12 cellular contexts compared by ENCODE assay signal in genomic region chr12:108637631-108638030, GRCh38. TPM values are rescaled to one million over a fixed set of nuclear protein-coding genes. Genes with fewer than 3 reads are reported as not detected.
DNase-seq lines count a peak whose midpoint lies in the region; ATAC-seq and TF ChIP-seq lines count a peak whose summit lies in the region.
"Had no signal": no experiment of that assay in that cellular context is flagged by ENCODE, and none has a peak within 500 bp of the region (broad histone marks: within the 10 kb centered on the region; RNA-seq: fewer than 3 reads in every experiment).

No MANE protein-coding gene starts in this region.

- TF ChIP-seq CTCF in CD8-positive, alpha-beta T cell (IDR thresholded peaks at IDR 0.05): no peak
- TF ChIP-seq CTCF in KMS-11 (conservative IDR thresholded peaks at IDR 0.05; ENCODE audit: low read depth, low read length) (no peak), neural crest cell (conservative IDR thresholded peaks at IDR 0.05) (no peak)

- POLR2A ChIA-PET in CD8-positive, alpha-beta T cell (lab: Charles Lee): interaction anchor here (1.1 kb wide), 1 partner anchor 220 kb away, joined by 3 read pairs; the partner anchor contains the start of gene SSH1

- H3K36me3 ChIP-seq in CD8-positive, alpha-beta T cell (ENCODE audit: insufficient read depth, low read length): no peaks in the 10 kb centered on the region
- H3K36me3 ChIP-seq in KMS-11 (ENCODE audit: insufficient read depth) (no peaks in the 10 kb centered on the region), ectodermal cell (ENCODE audit: control insufficient read depth, insufficient read depth, low read length) (no peaks in the 10 kb centered on the region)

- H3K4me2 ChIP-seq in KMS-11: peak overlapping the region; percentile 94

- H3K79me2 ChIP-seq in KMS-11 (ENCODE audit: insufficient read depth, low read depth): peaks cover 14% of the 10 kb centered on the region

- H4K20me1 ChIP-seq in KMS-11 (ENCODE audit: insufficient read depth): no peaks in the 10 kb centered on the region

- CTCF ChIA-PET in CD8-positive, alpha-beta T cell (lab: Charles Lee): interaction anchor here (10.6 to 15.9 kb wide), 4 partner anchors 12 to 73 kb away, joined by 79 to 281 read pairs (median 135); partner anchors contain the start of genes ISCU and SART3

- H3K27ac Mint-ChIP-seq in CD8-positive, alpha-beta T cell: peak overlapping the region; percentile 77
- H3K27ac Mint-ChIP-seq in neural crest cell (ENCODE audit: unreplicated experiment): peak overlapping the region; percentile 81

- peak overlapping the region; percentile 92; the same call in 1 of the 2 replicates for H3K9ac ChIP-seq in KMS-11

- intact Hi-C loops in CD8-positive, alpha-beta T cell (cut with DNase I, micrococcal nuclease): loop anchor here in 1 of 2 experiments (10.0 kb wide), 2 partner anchors 97 to 457 kb away; partner anchors contain the start of genes ALKBH2, CORO1C and UNG

- H3K4me1 Mint-ChIP-seq in CD8-positive, alpha-beta T cell (ENCODE audit: low read depth): peaks cover 49% of the 10 kb centered on the region
- peaks cover 62% of the 10 kb centered on the region for H3K4me1 Mint-ChIP-seq in neural crest cell

- H3K27me3 Mint-ChIP-seq in CD8-positive, alpha-beta T cell (ENCODE audit: low read depth): no peaks in the 10 kb centered on the region
- H3K27me3 Mint-ChIP-seq in neural crest cell (ENCODE audit: low read depth): peaks cover 3% of the 10 kb centered on the region

- H3K9me3 Mint-ChIP-seq in CD8-positive, alpha-beta T cell: no peaks in the 10 kb centered on the region
- H3K9me3 Mint-ChIP-seq in neural crest cell: no peaks in the 10 kb centered on the region

- ATAC-seq in CD8-positive, alpha-beta T cell: no peak
- no peak for ATAC-seq in GM18873 (IDR thresholded peaks at IDR 0.05; ENCODE audit: low FRiP score, unreplicated experiment)

- H3K4me1 ChIP-seq in CD8-positive, alpha-beta T cell (ENCODE audit: insufficient read depth, low read length): peaks cover 42% of the 10 kb centered on the region
- H3K4me1 ChIP-seq in KMS-11 (ENCODE audit: low read depth, poor library complexity, severe bottlenecking) (peaks cover 83% of the 10 kb centered on the region), ectodermal cell (ENCODE audit: control insufficient read depth, insufficient read depth, low read length) (peaks cover 50% of the 10 kb centered on the region)

- 91 to 94% methylated on average over 5 of the region's 5 CpGs for WGBS in ectodermal cell, 2 experiments

- H3K36me3 Mint-ChIP-seq in CD8-positive, alpha-beta T cell: peaks cover 12% of the 10 kb centered on the region
- H3K36me3 Mint-ChIP-seq in neural crest cell (ENCODE audit: low read depth): no peaks in the 10 kb centered on the region

- no peak overlapping the region for H3K4me3 ChIP-seq in CD8-positive, alpha-beta T cell (ENCODE audit: low read depth, low read length)
- H3K4me3 ChIP-seq in KMS-11 (IDR thresholded peaks at IDR 0.05; ENCODE audit: insufficient read depth, low read depth, low read length) (no peak overlapping the region), ectodermal cell (ENCODE audit: insufficient read depth, low read depth, low read length) (no peak overlapping the region)

- H3K9me3 ChIP-seq in CD8-positive, alpha-beta T cell (ENCODE audit: low read length): no peaks in the 10 kb centered on the region
- no peaks in the 10 kb centered on the region for H3K9me3 ChIP-seq in ectodermal cell (ENCODE audit: control insufficient read depth, low read length)

- no peak overlapping the region for H3K27ac ChIP-seq in CD8-positive, alpha-beta T cell (ENCODE audit: low read depth, low read length)
- H3K27ac ChIP-seq in KMS-11 (peak overlapping the region; percentile 99), ectodermal cell (ENCODE audit: insufficient read depth, low read depth, low read length, poor library complexity, severe bottlenecking) (peak overlapping the region; percentile 88)

- H2AFZ ChIP-seq in KMS-11 (ENCODE audit: low read depth): no peak overlapping the region

- no peak overlapping the region for H3K4me3 Mint-ChIP-seq in CD8-positive, alpha-beta T cell
- peak overlapping the region; percentile 34 for H3K4me3 Mint-ChIP-seq in neural crest cell

- DNase-seq in CD8-positive, alpha-beta T cell: no peak
- DNase-seq in neural crest cell (ENCODE audit: low read depth, low spot score): no peak
- DNase-seq in GDM1 (lab: John Stamatoyannopoulos, UW): no peak
- DNase-seq in islet precursor cell: no peak
- no peak for DNase-seq in effector CD8-positive, alpha-beta T cell (lab: John Stamatoyannopoulos, UW)
- DNase-seq: activated gamma-delta T cell treated with Interleukin-2 at 50 U/mL for 16 hours; central memory CD4-positive, alpha-beta T cell; NCI-H1436 treated with DMSO at 0.1 percent for 48 hours; stimulated activated CD8-positive, alpha-beta memory T cell treated with anti-CD3 and anti-CD28 coated beads, Interleukin-4, amount 100 ng/mL, for 48 hours had no signal

- H3K27me3 ChIP-seq in CD8-positive, alpha-beta T cell (ENCODE audit: insufficient read depth, low read length): no peaks in the 10 kb centered on the region
- no peaks in the 10 kb centered on the region for H3K27me3 ChIP-seq in KMS-11 (ENCODE audit: insufficient read depth, low read depth)
- H3K27me3 ChIP-seq in ectodermal cell (ENCODE audit: control insufficient read depth, insufficient read depth, low read length, poor library complexity, severe bottlenecking): no peaks in the 10 kb centered on the region

RNA-seq across cellular contexts. Expression of gene SELPLG, which starts 3.9 kb away (rescaled TPM):
- 10 to 100 TPM; 30.4 to 32.3 TPM for total RNA-seq in CD8-positive, alpha-beta T cell
- polyA plus RNA-seq in ectodermal cell (2013, experiment 1 of 4): 0.35 TPM
- 0.16 TPM for polyA plus RNA-seq in ectodermal cell (2013, experiment 2 of 4)
- polyA plus RNA-seq in ectodermal cell (2013, experiment 3 of 4): 0.16 TPM
- polyA plus RNA-seq in ectodermal cell (2013, experiment 4 of 4): 0.36 TPM
- 0.39 and 0.51 TPM in 2 replicates for total RNA-seq in neural crest cell

RNA-seq across cellular contexts. Expression of gene TMEM119, which starts 39.7 kb away (rescaled TPM):
- 1 to 10 TPM; 1.2 to 1.9 TPM for total RNA-seq in CD8-positive, alpha-beta T cell
- 2.1 TPM for polyA plus RNA-seq in ectodermal cell (2013, experiment 1 of 4)
- 2.5 TPM for polyA plus RNA-seq in ectodermal cell (2013, experiment 2 of 4)
- polyA plus RNA-seq in ectodermal cell (2013, experiment 3 of 4): 2.2 TPM
- 2.6 TPM for polyA plus RNA-seq in ectodermal cell (2013, experiment 4 of 4)
- 0.72 and 1.0 TPM in 2 replicates for total RNA-seq in neural crest cell

Comparison
In these comparisons a context has a peak if more than half of its experiments do, and no peak if none do; other contexts are left out.
1. RNA of gene SELPLG, which starts 3.9 kb away (total RNA-seq): 30.4 to 32.3 TPM in CD8-positive, alpha-beta T cell; 0.39 to 0.51 TPM in neural crest cell; every median in the first group is over 10 times any median in the second.